Comparison of ENCODE assay signal across 1 cellular context in genomic region chr3:155110996-155111901, GRCh38.
TF ChIP-seq lines count a peak whose summit lies in the region.

No MANE protein-coding gene starts in this region.

TF ChIP-seq in endothelial cell of umbilical vein, 7 proteins besides CTCF, POLR2A, EP300 and RAD21 (continued from another document):
- TF ChIP-seq JUN (IDR thresholded peaks at IDR 0.05; ENCODE audit: borderline replicate concordance, insufficient read depth, insufficient read length, low read depth) (no peak), POLR2AphosphoS5 (IDR thresholded peaks at IDR 0.05; ENCODE audit: insufficient read depth, low read depth, low read length) (no peak), MYC (IDR thresholded peaks at IDR 0.05; ENCODE audit: low read depth, low read length) (no peak), EZH2 (IDR thresholded peaks at IDR 0.05; ENCODE audit: borderline replicate concordance, low read depth, low read length, severe bottlenecking) (no peak), GATA2 (IDR thresholded peaks at IDR 0.05; ENCODE audit: insufficient read depth, insufficient read length, low read depth, low read length) (no peak)
- TF ChIP-seq, protein P1, sequence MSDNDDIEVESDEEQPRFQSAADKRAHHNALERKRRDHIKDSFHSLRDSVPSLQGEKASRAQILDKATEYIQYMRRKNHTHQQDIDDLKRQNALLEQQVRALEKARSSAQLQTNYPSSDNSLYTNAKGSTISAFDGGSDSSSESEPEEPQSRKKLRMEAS (IDR thresholded peaks at IDR 0.05; ENCODE audit: insufficient read depth, insufficient read length), result no peak
